ENCODE assay signal across 8 cellular contexts in the genomic region with DNA sequence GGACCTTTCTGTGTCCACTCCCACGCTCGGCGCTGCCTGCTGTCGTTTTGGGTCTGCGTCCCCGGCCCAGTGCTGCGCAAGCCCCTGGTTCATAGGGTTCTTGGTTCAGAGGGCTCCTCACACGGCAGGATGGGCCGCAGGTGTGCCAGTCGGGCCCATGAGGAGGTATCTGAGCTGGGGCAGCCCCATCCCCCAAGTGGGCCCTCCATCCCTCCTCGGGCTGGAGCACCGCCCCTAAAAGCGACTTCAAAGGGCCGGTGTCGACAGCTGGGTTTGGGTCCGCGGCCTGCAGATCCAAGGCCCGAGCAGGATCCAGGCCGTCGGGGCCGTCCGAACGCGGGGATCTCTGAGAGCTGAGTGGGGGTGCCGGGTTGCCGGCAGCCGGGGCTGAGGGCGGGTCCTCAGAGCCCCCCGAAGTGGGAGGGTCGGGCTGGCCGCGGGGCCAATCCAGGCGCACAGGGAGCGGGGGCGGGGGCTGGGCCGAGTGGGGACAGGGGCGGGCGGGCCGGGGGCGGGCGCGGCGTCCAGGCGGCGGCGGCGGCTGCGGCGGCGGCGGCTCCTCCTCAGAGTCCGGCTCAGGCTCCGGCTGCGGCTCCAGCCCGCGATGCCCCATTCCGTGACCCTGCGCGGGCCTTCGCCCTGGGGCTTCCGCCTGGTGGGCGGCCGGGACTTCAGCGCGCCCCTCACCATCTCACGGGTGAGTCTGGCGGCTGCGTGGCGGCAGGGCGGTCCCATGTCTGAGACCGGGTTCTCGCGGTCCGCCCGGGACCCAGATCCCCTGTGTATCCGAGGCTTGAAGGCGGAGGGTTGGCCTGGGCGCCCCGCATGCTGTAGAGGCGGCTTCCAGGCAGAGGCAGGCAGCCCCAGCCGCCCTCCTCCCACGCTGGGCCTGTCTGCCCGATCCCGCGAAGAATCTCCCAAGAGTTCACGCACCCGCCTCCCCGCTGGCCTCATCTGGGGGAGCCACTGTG. TPM values are rescaled to one million over a fixed set of nuclear protein-coding genes. Genes with fewer than 3 reads are reported as not detected.
DNase-seq lines count a peak whose midpoint lies in the region; ATAC-seq and TF ChIP-seq lines count a peak whose summit lies in the region.

A gene with protein sequence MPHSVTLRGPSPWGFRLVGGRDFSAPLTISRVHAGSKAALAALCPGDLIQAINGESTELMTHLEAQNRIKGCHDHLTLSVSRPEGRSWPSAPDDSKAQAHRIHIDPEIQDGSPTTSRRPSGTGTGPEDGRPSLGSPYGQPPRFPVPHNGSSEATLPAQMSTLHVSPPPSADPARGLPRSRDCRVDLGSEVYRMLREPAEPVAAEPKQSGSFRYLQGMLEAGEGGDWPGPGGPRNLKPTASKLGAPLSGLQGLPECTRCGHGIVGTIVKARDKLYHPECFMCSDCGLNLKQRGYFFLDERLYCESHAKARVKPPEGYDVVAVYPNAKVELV (plus strand): TSS at position 566 of the 971 bp plus-strand sequence. CDS start 39 bp downstream, at position 605.

- no peak for TF ChIP-seq CTCF in PC-9 (conservative IDR thresholded peaks at IDR 0.05)

- H3K36me3 ChIP-seq in PC-9 (ENCODE audit: low read depth), result no peaks in the 10 kb centered on the region
- no peaks in the 10 kb centered on the region for H3K36me3 ChIP-seq in naive thymus-derived CD4-positive, alpha-beta T cell (ENCODE audit: control insufficient read depth in 2 of 3, insufficient read depth in 3 of 3, low read length in 3 of 3)

- no peaks in the 10 kb centered on the region for H4K20me1 ChIP-seq in PC-9 (ENCODE audit: insufficient read depth)

- H3K27ac Mint-ChIP-seq in naive thymus-derived CD4-positive, alpha-beta T cell, result no peak within 1 kb of the TSS

- H3K4me1 Mint-ChIP-seq in naive thymus-derived CD4-positive, alpha-beta T cell, result peaks cover 0 to 7% (median 4%) of the 10 kb centered on the region in 7 donors

- H3F3A ChIP-seq in PC-9 (ENCODE audit: insufficient read depth, low read depth), result no peaks in the 10 kb centered on the region; the same call in 1 of the 2 replicates

- ATAC-seq in esophagus mucosa (no peak), GM18498 (IDR thresholded peaks at IDR 0.05; ENCODE audit: unreplicated experiment) (no peak), GM21423 (IDR thresholded peaks at IDR 0.05; ENCODE audit: unreplicated experiment) (no peak)
- ATAC-seq in naive thymus-derived CD4-positive, alpha-beta T cell, result no peak

- H3K9me2 ChIP-seq in PC-9 (ENCODE audit: insufficient read depth), result no peaks in the 10 kb centered on the region

- H3K4me2 ChIP-seq in PC-9, result peak within 1 kb of the TSS; percentile 71

- H3K4me3 Mint-ChIP-seq in naive thymus-derived CD4-positive, alpha-beta T cell, result peak within 1 kb of the TSS in 6 of 10 donors; percentile 7 to 70 (median 52)

- CTCF ChIA-PET in PC-9 (lab: Charles Lee), result no interaction called here
- CTCF ChIA-PET in naive thymus-derived CD4-positive, alpha-beta T cell (lab: Charles Lee), result no interaction called here

- peak within 1 kb of the TSS; percentile 80 for H2AFZ ChIP-seq in PC-9

- intact Hi-C loops in PC-9 (cut with micrococcal nuclease; ENCODE audit: unreplicated experiment), result no loop called here
- intact Hi-C loops in naive thymus-derived CD4-positive, alpha-beta T cell (cut with micrococcal nuclease), result no loop called here

- no peak within 1 kb of the TSS for H3K27ac ChIP-seq in PC-9
- H3K27ac ChIP-seq in naive thymus-derived CD4-positive, alpha-beta T cell (ENCODE audit: low read depth, low read length), result no peak within 1 kb of the TSS

- no peaks in the 10 kb centered on the region for H3K9me3 ChIP-seq in PC-9 (ENCODE audit: insufficient read depth, low read depth)
- no peaks in the 10 kb centered on the region for H3K9me3 ChIP-seq in naive thymus-derived CD4-positive, alpha-beta T cell (ENCODE audit: control insufficient read depth in 2 of 3, low read length in 3 of 3)

- H3K4me3 ChIP-seq in PC-9, result peak within 1 kb of the TSS; percentile 51; the same call in 1 of the 2 replicates
- H3K4me3 ChIP-seq in naive thymus-derived CD4-positive, alpha-beta T cell (ENCODE audit: low read length), result no peak within 1 kb of the TSS

- DNase-seq in AG08395 (ENCODE audit: low spot score), result peak; percentile 60
- DNase-seq in PC-9, result peak in 1 of 2 experiments; percentile 45
- DNase-seq in naive thymus-derived CD4-positive, alpha-beta T cell, result peak in 1 of 9 donors; percentile 19
- DNase-seq in GM19240 (ENCODE audit: insufficient read length, low spot score), result no peak
- no peak for DNase-seq in cortex of kidney (lab: John Stamatoyannopoulos, UW)

- 0 out of 2 replicates have a peak, but pooled peaks cover 3% of the 10 kb centered on the region for H3K27me3 ChIP-seq in PC-9 (ENCODE audit: insufficient read depth, low read depth)
- no peaks in the 10 kb centered on the region for H3K27me3 ChIP-seq in naive thymus-derived CD4-positive, alpha-beta T cell (ENCODE audit: control insufficient read depth in 2 of 2, insufficient read depth in 2 of 2, low read length in 2 of 2)

- peaks cover 26% of the 10 kb centered on the region for H3K4me1 ChIP-seq in PC-9 (replicated peaks; ENCODE audit: insufficient read depth)
- no peaks in the 10 kb centered on the region for H3K4me1 ChIP-seq in naive thymus-derived CD4-positive, alpha-beta T cell (ENCODE audit: control insufficient read depth in 2 of 2, insufficient read depth in 2 of 2, low read length in 2 of 2)

- no peaks in the 10 kb centered on the region for H3K36me3 Mint-ChIP-seq in naive thymus-derived CD4-positive, alpha-beta T cell

- POLR2A ChIA-PET in PC-9 (lab: Charles Lee; ENCODE audit: unreplicated experiment), result no interaction called here
- POLR2A ChIA-PET in naive thymus-derived CD4-positive, alpha-beta T cell (lab: Charles Lee), result no interaction called here

- no peaks in the 10 kb centered on the region for H3K79me2 ChIP-seq in PC-9 (ENCODE audit: low read depth)

- H3K9me3 Mint-ChIP-seq in naive thymus-derived CD4-positive, alpha-beta T cell, result peaks cover 0 to 1% (median 0%) of the 10 kb centered on the region in 11 donors

- peaks cover 11 to 29% (median 21%) of the 10 kb centered on the region in 5 donors for H3K27me3 Mint-ChIP-seq in naive thymus-derived CD4-positive, alpha-beta T cell

- BruUV-seq in PC-9 (replicated peaks; lab: Mats Ljungman, UMichigan), result no TSS peak

RNA-seq across cellular contexts. Expression of the gene that starts here (rescaled TPM):
- 35.8 and 47.2 TPM in 2 replicates for total RNA-seq in PC-9 (2021)
- total RNA-seq in esophagus mucosa, result 26.9 TPM
- under 1 TPM in 1 of 5 experiments, not detected in 4; 0.99 TPM for total RNA-seq in naive thymus-derived CD4-positive, alpha-beta T cell
- polyA plus RNA-seq in naive thymus-derived CD4-positive, alpha-beta T cell, result not detected

Comparison
In these comparisons a context has a peak if more than half of its experiments do, and no peak if none do; other contexts are left out.
1. RNA of the gene that starts here (total RNA-seq): 35.8 to 47.2 TPM in PC-9 and 26.9 TPM in esophagus mucosa (single experiment); 0.99 TPM in naive thymus-derived CD4-positive, alpha-beta T cell; every median in the first group is over 10 times any median in the second.